8 cellular contexts compared by ENCODE assay signal in genomic region chr21:32569261-32570230, GRCh38. TPM values are rescaled to one million over a fixed set of nuclear protein-coding genes. Genes with fewer than 3 reads are reported as not detected.
A peak's percentile ranks its signal among the peaks of the same experiment; 100 is the strongest.
DNase-seq lines count a peak whose midpoint lies in the region; ATAC-seq and TF ChIP-seq lines count a peak whose summit lies in the region.

No MANE protein-coding gene starts in this region.

- WGBS in IMR-90 (ENCODE audit: extremely low coverage in 2 of 2, insufficient read length in 1 of 2), 2 experiments: 5% methylated on average over 28 of the region's 61 CpGs; no CpG with 5 or more reads in 1 of the 2 experiments
- 12% methylated on average over 25 of the region's 61 CpGs for WGBS in esophagus muscularis mucosa

- no peak overlapping the region for H2AK5ac ChIP-seq in IMR-90 (ENCODE audit: low read depth, low read length)

- peak overlapping the region; percentile 96 for H2AFZ ChIP-seq in IMR-90 (replicated peaks; ENCODE audit: low read length, poor library complexity)

- peak overlapping the region; percentile 83 for H2AK9ac ChIP-seq in IMR-90 (replicated peaks; ENCODE audit: low read depth, low read length, poor library complexity)

- H3K36me3 Mint-ChIP-seq in activated T-cell treated with anti-CD3 and anti-CD28 coated beads, Interleukin-2, amount 50 U/mL, for 24 hours (ENCODE audit: low read depth): peaks cover 3% of the 10 kb centered on the region

- H3K27ac Mint-ChIP-seq in activated T-cell treated with anti-CD3 and anti-CD28 coated beads, Interleukin-2, amount 50 U/mL, for 24 hours: peak overlapping the region; percentile 69

- H3K23ac ChIP-seq in IMR-90 (ENCODE audit: low read depth, low read length): 0 out of 2 replicates have a peak overlapping the region, but pooled peaks have one; percentile 8

- H3K14ac ChIP-seq in IMR-90 (replicated peaks; ENCODE audit: low read depth, low read length): 0 out of 2 replicates have a peak overlapping the region, but pooled peaks have one; percentile 27

- H4K5ac ChIP-seq in IMR-90 (ENCODE audit: low read depth, low read length): peak overlapping the region; percentile 9

- 0 out of 2 replicates have a peak overlapping the region, but pooled peaks have one; percentile 9 for H3K18ac ChIP-seq in IMR-90 (ENCODE audit: low read depth, low read length)

- dilution Hi-C loops in IMR-90 (cut with HindIII; ENCODE audit: low sequenced_read_pairs, unreplicated experiment): no loop called here

- peak overlapping the region; percentile 84 for H3K4me2 ChIP-seq in IMR-90 (ENCODE audit: low read depth, low read length)

- H4K8ac ChIP-seq in IMR-90 (ENCODE audit: low read depth in 2 of 2, low read length in 2 of 2): peak overlapping the region; percentile 50 to 64; a peak in 3 of 4 replicates

- peak overlapping the region; percentile 27 for H2BK5ac ChIP-seq in IMR-90 (ENCODE audit: low read depth, low read length, poor library complexity, severe bottlenecking)

- H3K9ac ChIP-seq in IMR-90 (ENCODE audit: low read depth, low read length): peak overlapping the region; percentile 56
- peak overlapping the region; percentile 75 for H3K9ac ChIP-seq in mucosa of stomach (ENCODE audit: low read length)

- ATAC-seq in GM21423 (IDR thresholded peaks at IDR 0.05; ENCODE audit: unreplicated experiment) (peak; percentile 74), IMR-90 (ENCODE audit: low read depth) (peak; percentile 93)

- H3K4me3 Mint-ChIP-seq in activated T-cell treated with anti-CD3 and anti-CD28 coated beads, Interleukin-2, amount 50 U/mL, for 24 hours: peak overlapping the region; percentile 80

- POLR2A ChIA-PET in IMR-90 (lab: Charles Lee; ENCODE audit: unreplicated experiment): no interaction called here

- H3K4me1 ChIP-seq in IMR-90 (ENCODE audit: control insufficient read depth, insufficient read depth, low read length) (no peaks in the 10 kb centered on the region), esophagus muscularis mucosa (peaks cover 5 to 17% (median 12%) of the 10 kb centered on the region in 4 donors), mucosa of stomach (ENCODE audit: control insufficient read depth, insufficient read depth, low read length) (peaks cover 12% of the 10 kb centered on the region)

- H4K91ac ChIP-seq in IMR-90 (ENCODE audit: insufficient read depth, low read depth, low read length): 0 out of 2 replicates have a peak overlapping the region, but pooled peaks have one; percentile 26

- TF ChIP-seq RAD21 in IMR-90 (IDR thresholded peaks at IDR 0.05; ENCODE audit: low read length): peak; percentile 75

- TF ChIP-seq EP300 in esophagus muscularis mucosa (IDR thresholded peaks at IDR 0.05): no peak

- H3K9me3 Mint-ChIP-seq in activated T-cell treated with anti-CD3 and anti-CD28 coated beads, Interleukin-2, amount 50 U/mL, for 24 hours: peaks cover 6% of the 10 kb centered on the region

- no TSS peak for BruUV-seq in IMR-90 (replicated peaks; lab: Mats Ljungman, UMichigan)

- H3K9me3 ChIP-seq in IMR-90 (ENCODE audit: control insufficient read depth, insufficient read depth, low read length) (no peaks in the 10 kb centered on the region; the same call in 1 of the 2 replicates), esophagus muscularis mucosa (no peaks in the 10 kb centered on the region), mucosa of stomach (ENCODE audit: control insufficient read depth, low read length) (no peaks in the 10 kb centered on the region)

- no peak overlapping the region for H2BK20ac ChIP-seq in IMR-90 (ENCODE audit: low read depth, low read length)

- TF ChIP-seq CTCF in IMR-90 (conservative IDR thresholded peaks at IDR 0.05; ENCODE audit: low read depth, low read length): peak; percentile 82
- peak; percentile 75 to 84 (median 76) for TF ChIP-seq CTCF in esophagus muscularis mucosa (IDR thresholded peaks at IDR 0.05)

- H3K36me3 ChIP-seq in IMR-90 (ENCODE audit: control insufficient read depth, insufficient read depth, low read length) (no peaks in the 10 kb centered on the region), esophagus muscularis mucosa (no peaks in the 10 kb centered on the region), mucosa of stomach (ENCODE audit: control insufficient read depth, insufficient read depth, low read length) (no peaks in the 10 kb centered on the region)

- H2BK120ac ChIP-seq in IMR-90 (ENCODE audit: low read depth, low read length): 0 out of 2 replicates have a peak overlapping the region, but pooled peaks have one; percentile 2

- H3K79me1 ChIP-seq in IMR-90 (ENCODE audit: low read depth in 1 of 2, low read length in 2 of 2): no peaks in the 10 kb centered on the region

- peak overlapping the region; percentile 58 for H3K27ac ChIP-seq in IMR-90 (ENCODE audit: insufficient read depth, low read length)
- peak overlapping the region; percentile 76 to 89 (median 85) for H3K27ac ChIP-seq in esophagus muscularis mucosa (replicated peaks in 1 of 4)

- peaks cover 20% of the 10 kb centered on the region for H3K4me1 Mint-ChIP-seq in activated T-cell treated with anti-CD3 and anti-CD28 coated beads, Interleukin-2, amount 50 U/mL, for 24 hours (ENCODE audit: low read depth)

- H3K9me1 ChIP-seq in IMR-90 (ENCODE audit: insufficient read depth, low read length): no peaks in the 10 kb centered on the region

- H4K20me1 ChIP-seq in IMR-90 (ENCODE audit: insufficient read depth, low read length): no peaks in the 10 kb centered on the region

- H3K4me3 ChIP-seq in IMR-90 (ENCODE audit: insufficient read depth, low read depth, low read length): peak overlapping the region; percentile 47
- peak overlapping the region; percentile 57 to 65 (median 62) for H3K4me3 ChIP-seq in esophagus muscularis mucosa
- peak overlapping the region; percentile 51 for H3K4me3 ChIP-seq in mucosa of stomach (ENCODE audit: low read length)

- intact Hi-C loops in IMR-90 (cut with micrococcal nuclease) (loop anchor here (1.0 kb wide), 2 partner anchors 155 to 166 kb away; no protein-coding TSS in a partner anchor), esophagus muscularis mucosa (cut with DNase I) (loop anchor here (2.0 kb wide), 1 partner anchor 167 kb away; no protein-coding TSS in a partner anchor)

- H2BK15ac ChIP-seq in IMR-90 (ENCODE audit: low read depth, low read length): no peak overlapping the region

- no peak overlapping the region for H3K56ac ChIP-seq in IMR-90 (ENCODE audit: extremely low read depth, insufficient read depth, low read length)

- TF ChIP-seq POLR2A in IMR-90 (IDR thresholded peaks at IDR 0.05; ENCODE audit: low read depth, low read length) (no peak), esophagus muscularis mucosa (IDR thresholded peaks at IDR 0.05; ENCODE audit: low read depth) (no peak)

- DNase-seq in COR-L47 (lab: John Stamatoyannopoulos, UW) (peak; percentile 76), IMR-90 (peak; percentile 79), OCI-M1 (lab: John Stamatoyannopoulos, UW) (peak; percentile 89), esophagus muscularis mucosa (ENCODE audit: extremely low spot score) (no peak)
- peak; percentile 85 for DNase-seq in activated T-cell treated with anti-CD3 and anti-CD28 coated beads, Interleukin-2, amount 50 U/mL, for 24 hours
- peak; percentile 71 for DNase-seq in stimulated activated CD8-positive, alpha-beta memory T cell treated with anti-CD3 and anti-CD28 coated beads, Interleukin-4, amount 100 ng/mL, for 24 hours (ENCODE audit: low read depth)

- peak overlapping the region; percentile 47 for H3K4ac ChIP-seq in IMR-90 (ENCODE audit: low read depth, low read length)

- H3K27me3 Mint-ChIP-seq in activated T-cell treated with anti-CD3 and anti-CD28 coated beads, Interleukin-2, amount 50 U/mL, for 24 hours: no peaks in the 10 kb centered on the region

- H3K27me3 ChIP-seq in IMR-90 (ENCODE audit: control insufficient read depth, insufficient read depth, low read length) (peaks cover 10% of the 10 kb centered on the region), esophagus muscularis mucosa (no peaks in the 10 kb centered on the region), mucosa of stomach (ENCODE audit: control insufficient read depth, insufficient read depth, low read length) (no peaks in the 10 kb centered on the region)

- in situ Hi-C loops in IMR-90 (cut with MboI; ENCODE audit: low sequenced_read_pairs): loop anchor here (5.0 kb wide), 1 partner anchor 162 kb away; no protein-coding TSS in a partner anchor

- CTCF ChIA-PET in IMR-90 (lab: Yijun Ruan, JAX): interaction anchor here (0.6 to 3.2 kb wide), 10 partner anchors 9 to 244 kb away, joined by 3 to 12 read pairs (median 3); partner anchors contain the start of gene URB1

TF ChIP-seq in IMR-90, 13 proteins besides CTCF, POLR2A, EP300 and RAD21 (continues in another document):
- TF ChIP-seq NFE2L2 (IDR thresholded peaks at IDR 0.05; ENCODE audit: low read depth, low read length) (no peak), CHD1 (IDR thresholded peaks at IDR 0.05; ENCODE audit: low read depth, low read length) (0 out of 2 replicates have a peak, but pooled peaks have one; percentile 52), RFX5 (IDR thresholded peaks at IDR 0.05; ENCODE audit: low read depth, low read length) (no peak), MAZ (IDR thresholded peaks at IDR 0.05; ENCODE audit: borderline replicate concordance, low read depth, low read length) (peak; percentile 45; the same call in 1 of the 2 replicates), USF2 (IDR thresholded peaks at IDR 0.05; ENCODE audit: low read depth, low read length) (no peak)

RNA-seq across cellular contexts. Expression of gene TCP10L, which starts 15.8 kb away (rescaled TPM):
- not detected in 2 replicates for total RNA-seq in IMR-90 (2012; rRNA removed)
- 0.09 TPM in 1 of 2 replicates, not detected in the other for polyA plus RNA-seq in IMR-90 (2012; rRNA removed)
- polyA plus RNA-seq in IMR-90 (2012; cell fraction: cytosol; rRNA removed): not detected in 2 replicates
- 0.03 and 0.09 TPM in 2 replicates for polyA plus RNA-seq in IMR-90 (2012; cell fraction: nucleus; rRNA removed; ENCODE audit: low replicate concordance)
- 1 to 10 TPM; 1.2 to 1.7 (median 1.5) TPM for total RNA-seq in esophagus muscularis mucosa

RNA-seq across cellular contexts. Expression of gene CFAP298, which starts 42.6 kb away (rescaled TPM):
- 8.1 and 16.1 TPM in 2 replicates for total RNA-seq in IMR-90 (2012; rRNA removed)
- polyA plus RNA-seq in IMR-90 (2012; rRNA removed): 25.7 and 28.1 TPM in 2 replicates
- polyA plus RNA-seq in IMR-90 (2012; cell fraction: cytosol; rRNA removed): 18.2 and 22.3 TPM in 2 replicates
- polyA plus RNA-seq in IMR-90 (2012; cell fraction: nucleus; rRNA removed; ENCODE audit: low replicate concordance): 17.4 and 29.5 TPM in 2 replicates
- 10 to 100 TPM; 22.8 to 41.2 (median 32.8) TPM for total RNA-seq in esophagus muscularis mucosa
